ENCODE assay signal across 14 cellular contexts in genomic region chr2:178877874-178878273, GRCh38.
A peak's percentile ranks its signal among the peaks of the same experiment; 100 is the strongest.
DNase-seq lines count a peak whose midpoint lies in the region; ATAC-seq and TF ChIP-seq lines count a peak whose summit lies in the region.
"Had no signal": no experiment of that assay in that cellular context is flagged by ENCODE, and none has a peak within 500 bp of the region (broad histone marks: within the 10 kb centered on the region; RNA-seq: fewer than 3 reads in every experiment).

No MANE protein-coding gene starts in this region.

- H3K4me3 Mint-ChIP-seq in natural killer cell treated with Interleukin-12 subunit alpha and Interleukin-12 subunit beta and Interleukin-15 and Interleukin-18, amount 100 ng/mL, for 72 hours, result no peak overlapping the region
- H3K4me3 Mint-ChIP-seq: B cell; CD4-positive, alpha-beta T cell; H9 had no signal

- peaks cover 15% of the 10 kb centered on the region for H3F3A ChIP-seq in MM.1S (ENCODE audit: insufficient read depth, low read length)

- no peak for TF ChIP-seq CTCF in left ventricle myocardium inferior (IDR thresholded peaks at IDR 0.05; ENCODE audit: borderline replicate concordance)
- no peak for TF ChIP-seq CTCF in MM.1S (IDR thresholded peaks at IDR 0.05; ENCODE audit: low read length)
- no peak for TF ChIP-seq CTCF in fibroblast of the aortic adventitia (IDR thresholded peaks at IDR 0.05; ENCODE audit: insufficient read depth, low read length)

- H3K4me1 Mint-ChIP-seq in natural killer cell treated with Interleukin-12 subunit alpha and Interleukin-12 subunit beta and Interleukin-15 and Interleukin-18, amount 100 ng/mL, for 72 hours (ENCODE audit: low read depth in 2 of 2), result no peaks in the 10 kb centered on the region
- H3K4me1 Mint-ChIP-seq: B cell had no signal

- H3K9me2 ChIP-seq in MM.1S (replicated peaks; ENCODE audit: insufficient read depth, low read length), result no peaks in the 10 kb centered on the region

- ATAC-seq in left ventricle myocardium superior, result no peak
- ATAC-seq in natural killer cell treated with Interleukin-12 subunit alpha and Interleukin-12 subunit beta and Interleukin-15 and Interleukin-18, amount 100 ng/mL, for 72 hours, result no peak

- H3K27me3 Mint-ChIP-seq in natural killer cell treated with Interleukin-12 subunit alpha and Interleukin-12 subunit beta and Interleukin-15 and Interleukin-18, amount 100 ng/mL, for 72 hours, result no peaks in the 10 kb centered on the region
- H3K27me3 Mint-ChIP-seq: B cell; CD4-positive, alpha-beta T cell had no signal

- no peak overlapping the region for H2AFZ ChIP-seq in MM.1S (ENCODE audit: low read length)

- H3K9me3 Mint-ChIP-seq in natural killer cell treated with Interleukin-12 subunit alpha and Interleukin-12 subunit beta and Interleukin-15 and Interleukin-18, amount 100 ng/mL, for 72 hours, result no peaks in the 10 kb centered on the region
- H3K9me3 Mint-ChIP-seq: CD4-positive, alpha-beta T cell; H9 had no signal

- peak overlapping the region; percentile 72 for H3K27ac ChIP-seq in left ventricle myocardium inferior (replicated peaks)
- H3K27ac ChIP-seq in MM.1S (ENCODE audit: low read length), result peak overlapping the region; percentile 72
- H3K27ac ChIP-seq in SJCRH30, result no peak overlapping the region

- no peaks in the 10 kb centered on the region for H3K36me3 Mint-ChIP-seq in natural killer cell treated with Interleukin-12 subunit alpha and Interleukin-12 subunit beta and Interleukin-15 and Interleukin-18, amount 100 ng/mL, for 72 hours

- intact Hi-C loops in left ventricle myocardium inferior (cut with micrococcal nuclease), result no loop called here
- intact Hi-C loops in left ventricle myocardium superior (cut with micrococcal nuclease), result no loop called here

- H3K79me2 ChIP-seq in MM.1S (ENCODE audit: low read length), result no peaks in the 10 kb centered on the region

- H3K9ac ChIP-seq in MM.1S (ENCODE audit: low read length), result no peak overlapping the region; the same call in 1 of the 2 replicates

- H4K20me1 ChIP-seq in MM.1S (ENCODE audit: insufficient read depth, low read length), result no peaks in the 10 kb centered on the region

- H3K4me3 ChIP-seq in left ventricle myocardium inferior (no peak overlapping the region), MM.1S (ENCODE audit: low read length) (peak overlapping the region; percentile 8; the same call in 1 of the 2 replicates), fibroblast of the aortic adventitia (ENCODE audit: low read depth, low read length) (no peak overlapping the region), SJCRH30 (no peak overlapping the region)

- H3K27me3 ChIP-seq in left ventricle myocardium inferior (ENCODE audit: low read depth) (no peaks in the 10 kb centered on the region), MM.1S (replicated peaks; ENCODE audit: insufficient read depth, low read length) (no peaks in the 10 kb centered on the region), SJCRH30 (no peaks in the 10 kb centered on the region)

- H3K36me3 ChIP-seq in left ventricle myocardium inferior (no peaks in the 10 kb centered on the region), MM.1S (replicated peaks; ENCODE audit: insufficient read depth, low read length) (no peaks in the 10 kb centered on the region), SJCRH30 (no peaks in the 10 kb centered on the region)

- H3K27ac Mint-ChIP-seq in natural killer cell treated with Interleukin-12 subunit alpha and Interleukin-12 subunit beta and Interleukin-15 and Interleukin-18, amount 100 ng/mL, for 72 hours, result no peak overlapping the region
- H3K27ac Mint-ChIP-seq: B cell; CD4-positive, alpha-beta T cell; H9 had no signal

- no peaks in the 10 kb centered on the region for H3K9me3 ChIP-seq in left ventricle myocardium inferior (replicated peaks)
- H3K9me3 ChIP-seq in MM.1S (replicated peaks; ENCODE audit: insufficient read depth, low read length), result no peaks in the 10 kb centered on the region
- no peaks in the 10 kb centered on the region for H3K9me3 ChIP-seq in SJCRH30 (replicated peaks)

- DNase-seq in left ventricle myocardium inferior, result no peak
- DNase-seq in left ventricle myocardium superior, result no peak
- peak; percentile 82 for DNase-seq in MM.1S
- DNase-seq in fibroblast of the aortic adventitia (ENCODE audit: low read depth), result peak; percentile 39
- DNase-seq in SJCRH30, result no peak
- no peak for DNase-seq in natural killer cell treated with Interleukin-12 subunit alpha and Interleukin-12 subunit beta and Interleukin-15 and Interleukin-18, amount 100 ng/mL, for 72 hours (ENCODE audit: low spot score)
- no peak for DNase-seq in DMS79 (lab: John Stamatoyannopoulos, UW)
- DNase-seq: C1 segment of cervical spinal cord; Calu3; CD4-positive, alpha-beta T cell; DMS 273 treated with DMSO at 0.1 percent for 48 hours; GOT3; H9 had no signal

- peak overlapping the region; percentile 48 for H3K4me2 ChIP-seq in MM.1S (ENCODE audit: low read depth, low read length)

- H3K4me1 ChIP-seq in left ventricle myocardium inferior (peaks cover 64% of the 10 kb centered on the region), MM.1S (ENCODE audit: low read length) (peaks cover 28% of the 10 kb centered on the region), SJCRH30 (no peaks in the 10 kb centered on the region)

Comparison
In these comparisons a context has a peak if more than half of its experiments do, and no peak if none do; other contexts are left out.
1. DNase-seq: peak in MM.1S (single experiment) and fibroblast of the aortic adventitia (single experiment); none in left ventricle myocardium inferior (single experiment), left ventricle myocardium superior (single experiment), SJCRH30 (0 of 2), natural killer cell treated with Interleukin-12 subunit alpha and Interleukin-12 subunit beta and Interleukin-15 and Interleukin-18, amount 100 ng/mL, for 72 hours (single experiment) and DMS79 (single experiment).